In genomic region chr12:95574030-95574429, GRCh38 we compare ENCODE assay signal across 13 cellular contexts. TPM values are rescaled to one million over a fixed set of nuclear protein-coding genes. Genes with fewer than 3 reads are reported as not detected.
A peak's percentile ranks its signal among the peaks of the same experiment; 100 is the strongest.
DNase-seq lines count a peak whose midpoint lies in the region; ATAC-seq and TF ChIP-seq lines count a peak whose summit lies in the region.
"Had no signal": no experiment of that assay in that cellular context is flagged by ENCODE, and none has a peak within 500 bp of the region (broad histone marks: within the 10 kb centered on the region; RNA-seq: fewer than 3 reads in every experiment).

No MANE protein-coding gene starts in this region.

- peak; percentile 26 for DNase-seq in activated B cell treated with CpG ODN at 0.5 μM for 24 hours
- peak; percentile 28 for DNase-seq in naive B cell
- no peak for DNase-seq in left colon
- no peak for DNase-seq in NK-92 treated with Interleukin-12 subunit alpha and Interleukin-12 subunit beta, amount 100 ng/mL, for 24 hours (lab: John Stamatoyannopoulos, UW)
- no peak for DNase-seq in testis
- no peak for DNase-seq in ACHN
- DNase-seq: glutamatergic neuron; mammary epithelial cell; stimulated activated CD4-positive, alpha-beta T cell treated with anti-CD3 and anti-CD28 coated beads, Interleukin-2, amount 100 ng/mL, for 48 hours; stomach had no signal

- ATAC-seq in GM18511 (IDR thresholded peaks at IDR 0.05; ENCODE audit: unreplicated experiment) (peak; percentile 70), HG02678 (IDR thresholded peaks at IDR 0.05; ENCODE audit: unreplicated experiment) (peak; percentile 72), activated B cell treated with CpG ODN at 0.5 μM for 24 hours (ENCODE audit: low read depth) (peak; percentile 73), naive B cell (ENCODE audit: low read depth in 2 of 2) (peak; percentile 65 to 70), left colon (no peak)

- in situ Hi-C loops in ACHN (cut with HindIII; ENCODE audit: low pct_ligation_motif_present, low pct_unique_long_range_greater_than_20kb, low sequenced_read_pairs) = no loop called here

- no peak overlapping the region for H3K4me3 ChIP-seq in testis
- H3K4me3 ChIP-seq: breast epithelium, stomach had no signal

- H3K4me3 Mint-ChIP-seq in activated B cell treated with CpG ODN at 0.5 μM for 24 hours = peak overlapping the region; percentile 85
- H3K4me3 Mint-ChIP-seq in naive B cell = peak overlapping the region; percentile 59 to 92 (median 80)

- POLR2A ChIA-PET in activated B cell treated with CpG ODN at 0.5 μM for 24 hours (lab: Charles Lee) = interaction anchor here (0.7 to 4.4 kb wide), 2 partner anchors 26 to 64 kb away, joined by 3 to 19 read pairs; no protein-coding TSS in a partner anchor

- no peaks in the 10 kb centered on the region for H3K9me3 ChIP-seq in testis
- H3K9me3 ChIP-seq: breast epithelium, stomach had no signal

- no peaks in the 10 kb centered on the region for H3K27me3 Mint-ChIP-seq in activated B cell treated with CpG ODN at 0.5 μM for 24 hours
- peaks cover 0 to 3% (median 3%) of the 10 kb centered on the region in 3 donors for H3K27me3 Mint-ChIP-seq in naive B cell

- H3K36me3 ChIP-seq in testis (ENCODE audit: low read depth, missing control alignments) = no peaks in the 10 kb centered on the region
- H3K36me3 ChIP-seq: breast epithelium, stomach had no signal

- H3K4me1 ChIP-seq in testis = no peaks in the 10 kb centered on the region
- H3K4me1 ChIP-seq: breast epithelium had no signal

- H3K27ac Mint-ChIP-seq in activated B cell treated with CpG ODN at 0.5 μM for 24 hours (peak overlapping the region; percentile 97), naive B cell (peak overlapping the region; percentile 90 to 98 (median 96))

- no peak for TF ChIP-seq POLR2A in testis (IDR thresholded peaks at IDR 0.05)

- H3K36me3 Mint-ChIP-seq in activated B cell treated with CpG ODN at 0.5 μM for 24 hours (ENCODE audit: low read depth) (peaks cover 3% of the 10 kb centered on the region), naive B cell (no peaks in the 10 kb centered on the region)

- H3K9me3 Mint-ChIP-seq in activated B cell treated with CpG ODN at 0.5 μM for 24 hours = no peaks in the 10 kb centered on the region
- H3K9me3 Mint-ChIP-seq in naive B cell = no peaks in the 10 kb centered on the region

- TF ChIP-seq CTCF in activated B cell treated with CpG ODN at 0.5 μM for 24 hours (IDR thresholded peaks at IDR 0.05) (no peak), testis (IDR thresholded peaks at IDR 0.05) (no peak)

- 63 to 69% methylated on average over 7 of the region's 7 CpGs for WGBS in testis, 2 donors

- CTCF ChIA-PET in activated B cell treated with CpG ODN at 0.5 μM for 24 hours (lab: Charles Lee) = no interaction called here

- no peak overlapping the region for H3K27ac ChIP-seq in testis
- H3K27ac ChIP-seq: breast epithelium, stomach had no signal

- H3K4me1 Mint-ChIP-seq in activated B cell treated with CpG ODN at 0.5 μM for 24 hours (peaks cover 47% of the 10 kb centered on the region), naive B cell (peaks cover 36 to 48% (median 36%) of the 10 kb centered on the region in 3 donors)

- H3K27me3 ChIP-seq in testis = no peaks in the 10 kb centered on the region
- H3K27me3 ChIP-seq: breast epithelium had no signal

- intact Hi-C loops in activated B cell treated with CpG ODN at 0.5 μM for 24 hours (cut with micrococcal nuclease) = loop anchor here (10.0 kb wide), 1 partner anchor 621 kb away; the partner anchor contains the start of gene ELK3
- intact Hi-C loops in left colon (cut with DNase I, micrococcal nuclease) = no loop called here
- intact Hi-C loops in testis (cut with DNase I; ENCODE audit: low total_unique reads) = no loop called here

RNA-seq across cellular contexts. Expression of gene USP44, which starts 22.8 kb away (rescaled TPM):
- total RNA-seq in activated B cell treated with CpG ODN at 0.5 μM for 24 hours = 3.4 and 5.4 TPM in 2 replicates
- polyA plus RNA-seq in naive B cell (ENCODE audit: low read depth in 6 of 6) = 10 to 100 TPM in 2 of 6 donors, 1 to 10 TPM in 4; 5.4 to 13.8 (median 8.5) TPM
- total RNA-seq in left colon = under 1 TPM in 1 of 2 donors, not detected in 1; 0.39 TPM
- total RNA-seq in testis = 10 to 100 TPM; 14.2 to 22.4 TPM
- polyA plus RNA-seq in testis (ENCODE audit: insufficient read depth, low read depth, low replicate concordance) = 52.9 TPM

Comparison
In these comparisons a context has a peak if more than half of its experiments do, and no peak if none do; other contexts are left out.
1. DNase-seq: peak in activated B cell treated with CpG ODN at 0.5 μM for 24 hours (single experiment) and naive B cell (single experiment); none in left colon (0 of 2), NK-92 treated with Interleukin-12 subunit alpha and Interleukin-12 subunit beta, amount 100 ng/mL, for 24 hours (single experiment), testis (single experiment) and ACHN (single experiment).